In genomic region chr2:134669731-134670669, GRCh38 we compare ENCODE assay signal across 10 cellular contexts. TPM values are rescaled to one million over a fixed set of nuclear protein-coding genes. Genes with fewer than 3 reads are reported as not detected.
A peak's percentile ranks its signal among the peaks of the same experiment; 100 is the strongest.
DNase-seq lines count a peak whose midpoint lies in the region; ATAC-seq and TF ChIP-seq lines count a peak whose summit lies in the region.
"Had no signal": no experiment of that assay in that cellular context is flagged by ENCODE, and none has a peak within 500 bp of the region (broad histone marks: within the 10 kb centered on the region; RNA-seq: fewer than 3 reads in every experiment).

No MANE protein-coding gene starts in this region.

- H3K27ac ChIP-seq in right lobe of liver (no peak overlapping the region), testis (no peak overlapping the region)
- H3K27ac ChIP-seq: uterus had no signal

- WGBS in right lobe of liver (ENCODE audit: insufficient coverage, low coverage, low lambda C conversion rate, missing lambda C conversion rate) = 36% methylated on average over 8 of the region's 12 CpGs
- WGBS in testis, 2 donors = 69 to 70% methylated on average over 12 of the region's 12 CpGs

- no peaks in the 10 kb centered on the region for H3K36me3 ChIP-seq in right lobe of liver
- H3K36me3 ChIP-seq in testis (ENCODE audit: low read depth, missing control alignments) = no peaks in the 10 kb centered on the region
- H3K36me3 ChIP-seq: uterus had no signal

- peak overlapping the region; percentile 27 for H3K27ac Mint-ChIP-seq in activated T-helper 1 cell treated with anti-CD3 and anti-CD28 coated beads, Interleukin-12 subunit alpha, Interleukin-12 subunit beta, Interleukin-2, Interleukin-4 antibody, amounts not matched to agents 30 ng/mL and 10 ng/mL and 1 ng/mL, durations not matched to agents 14 hours and 24 hours and 36 hours
- H3K27ac Mint-ChIP-seq: dendritic cell treated with granulocyte-macrophage colony-stimulating factor and Interleukin-4, amounts not matched to agents 40 ng/mL and 50 ng/mL, for 4 days had no signal

- peaks cover 35% of the 10 kb centered on the region for H3K27me3 Mint-ChIP-seq in activated T-helper 1 cell treated with anti-CD3 and anti-CD28 coated beads, Interleukin-12 subunit alpha, Interleukin-12 subunit beta, Interleukin-2, Interleukin-4 antibody, amounts not matched to agents 30 ng/mL and 10 ng/mL and 1 ng/mL, durations not matched to agents 14 hours and 24 hours and 36 hours (ENCODE audit: insufficient read depth)

- ATAC-seq in right lobe of liver (peak in 3 of 4 donors; percentile 40 to 53 (median 42)), HG03354 (IDR thresholded peaks at IDR 0.05; ENCODE audit: poor library complexity, severe bottlenecking, unreplicated experiment) (no peak)

- peak; percentile 53 for DNase-seq in NK-92 treated with Interleukin-12 subunit alpha and Interleukin-12 subunit beta, amount 100 ng/mL, for 24 hours (lab: John Stamatoyannopoulos, UW)
- no peak for DNase-seq in NK-92 (lab: John Stamatoyannopoulos, UW; ENCODE audit: unreplicated experiment)
- DNase-seq in activated T-helper 1 cell treated with anti-CD3 and anti-CD28 coated beads, Interleukin-12 subunit alpha, Interleukin-12 subunit beta, Interleukin-2, Interleukin-4 antibody, amounts not matched to agents 30 ng/mL and 10 ng/mL and 1 ng/mL, durations not matched to agents 14 hours and 24 hours and 36 hours (ENCODE audit: low spot score) = peak; percentile 44
- no peak for DNase-seq in right lobe of liver
- DNase-seq in testis = peak; percentile 28
- DNase-seq in posterior cingulate gyrus = no peak
- DNase-seq in dedifferentiated amniotic fluid mesenchymal stem cell (ENCODE audit: extremely low spot score) = no peak
- DNase-seq: uterus had no signal

- peak overlapping the region; percentile 27 for H3K4me3 Mint-ChIP-seq in activated T-helper 1 cell treated with anti-CD3 and anti-CD28 coated beads, Interleukin-12 subunit alpha, Interleukin-12 subunit beta, Interleukin-2, Interleukin-4 antibody, amounts not matched to agents 30 ng/mL and 10 ng/mL and 1 ng/mL, durations not matched to agents 14 hours and 24 hours and 36 hours
- H3K4me3 Mint-ChIP-seq: dendritic cell treated with granulocyte-macrophage colony-stimulating factor and Interleukin-4, amounts not matched to agents 40 ng/mL and 50 ng/mL, for 4 days had no signal

- H3K4me1 Mint-ChIP-seq in activated T-helper 1 cell treated with anti-CD3 and anti-CD28 coated beads, Interleukin-12 subunit alpha, Interleukin-12 subunit beta, Interleukin-2, Interleukin-4 antibody, amounts not matched to agents 30 ng/mL and 10 ng/mL and 1 ng/mL, durations not matched to agents 14 hours and 24 hours and 36 hours (ENCODE audit: low read depth) = peaks cover 59% of the 10 kb centered on the region

- peaks cover 4% of the 10 kb centered on the region for H3K36me3 Mint-ChIP-seq in activated T-helper 1 cell treated with anti-CD3 and anti-CD28 coated beads, Interleukin-12 subunit alpha, Interleukin-12 subunit beta, Interleukin-2, Interleukin-4 antibody, amounts not matched to agents 30 ng/mL and 10 ng/mL and 1 ng/mL, durations not matched to agents 14 hours and 24 hours and 36 hours (ENCODE audit: low read depth)

- H3K9me3 Mint-ChIP-seq in activated T-helper 1 cell treated with anti-CD3 and anti-CD28 coated beads, Interleukin-12 subunit alpha, Interleukin-12 subunit beta, Interleukin-2, Interleukin-4 antibody, amounts not matched to agents 30 ng/mL and 10 ng/mL and 1 ng/mL, durations not matched to agents 14 hours and 24 hours and 36 hours = no peaks in the 10 kb centered on the region
- H3K9me3 Mint-ChIP-seq: dendritic cell treated with granulocyte-macrophage colony-stimulating factor and Interleukin-4, amounts not matched to agents 40 ng/mL and 50 ng/mL, for 4 days had no signal

- no peak overlapping the region for H3K4me3 ChIP-seq in right lobe of liver
- H3K4me3 ChIP-seq in testis = no peak overlapping the region
- H3K4me3 ChIP-seq: uterus had no signal

- TF ChIP-seq POLR2A in right lobe of liver (IDR thresholded peaks at IDR 0.05) = no peak
- no peak for TF ChIP-seq POLR2A in testis (IDR thresholded peaks at IDR 0.05)

- no peaks in the 10 kb centered on the region for H3K9me3 ChIP-seq in right lobe of liver
- H3K9me3 ChIP-seq in testis = no peaks in the 10 kb centered on the region
- H3K9me3 ChIP-seq: uterus had no signal

- no peaks in the 10 kb centered on the region for H3K27me3 ChIP-seq in right lobe of liver
- no peaks in the 10 kb centered on the region for H3K27me3 ChIP-seq in testis
- H3K27me3 ChIP-seq: uterus had no signal

- intact Hi-C loops in activated T-helper 1 cell treated with anti-CD3 and anti-CD28 coated beads, Interleukin-12 subunit alpha, Interleukin-12 subunit beta, Interleukin-2, Interleukin-4 antibody, amounts not matched to agents 30 ng/mL and 10 ng/mL and 1 ng/mL, durations not matched to agents 14 hours and 24 hours and 36 hours (cut with micrococcal nuclease) = loop anchor here (1.0 to 5.0 kb wide), 6 partner anchors 13 to 548 kb away; partner anchors contain the start of gene RAB3GAP1
- intact Hi-C loops in right lobe of liver (cut with DNase I) = no loop called here
- intact Hi-C loops in testis (cut with DNase I; ENCODE audit: low total_unique reads) = no loop called here
- intact Hi-C loops in posterior cingulate gyrus (cut with DNase I) = no loop called here

- TF ChIP-seq CTCF in right lobe of liver (IDR thresholded peaks at IDR 0.05) = no peak
- no peak for TF ChIP-seq CTCF in testis (IDR thresholded peaks at IDR 0.05)

- H3K4me1 ChIP-seq in right lobe of liver (no peaks in the 10 kb centered on the region), testis (peaks cover 9% of the 10 kb centered on the region)
- H3K4me1 ChIP-seq: uterus had no signal

RNA-seq across cellular contexts. Expression of gene TMEM163, which starts 48.8 kb away (rescaled TPM):
- total RNA-seq in activated T-helper 1 cell treated with anti-CD3 and anti-CD28 coated beads, Interleukin-12 subunit alpha, Interleukin-12 subunit beta, Interleukin-2, Interleukin-4 antibody, amounts not matched to agents 30 ng/mL and 10 ng/mL and 1 ng/mL, durations not matched to agents 14 hours and 24 hours and 36 hours = 0.12 and 0.21 TPM in 2 replicates
- total RNA-seq in right lobe of liver (under 1 TPM in 3 of 6 experiments, not detected in 3; 0.06 to 0.20 (median 0.07) TPM), testis (10 to 100 TPM; 37.3 to 44.3 TPM)
- polyA plus RNA-seq in testis (ENCODE audit: insufficient read depth, low read depth, low replicate concordance) = 24.0 TPM

Comparison
In these comparisons a context has a peak if more than half of its experiments do, and no peak if none do; other contexts are left out.
1. DNase-seq: peak in NK-92 treated with Interleukin-12 subunit alpha and Interleukin-12 subunit beta, amount 100 ng/mL, for 24 hours (single experiment), activated T-helper 1 cell treated with anti-CD3 and anti-CD28 coated beads, Interleukin-12 subunit alpha, Interleukin-12 subunit beta, Interleukin-2, Interleukin-4 antibody, amounts not matched to agents 30 ng/mL and 10 ng/mL and 1 ng/mL, durations not matched to agents 14 hours and 24 hours and 36 hours (single experiment) and testis (single experiment); none in NK-92 (single experiment), right lobe of liver (0 of 3), posterior cingulate gyrus (0 of 10) and dedifferentiated amniotic fluid mesenchymal stem cell (single experiment).
2. RNA of gene TMEM163, which starts 48.8 kb away (total RNA-seq): 37.3 to 44.3 TPM in testis; 0.12 to 0.21 TPM in activated T-helper 1 cell treated with anti-CD3 and anti-CD28 coated beads, Interleukin-12 subunit alpha, Interleukin-12 subunit beta, Interleukin-2, Interleukin-4 antibody, amounts not matched to agents 30 ng/mL and 10 ng/mL and 1 ng/mL, durations not matched to agents 14 hours and 24 hours and 36 hours and 0.06 to 0.20 TPM in right lobe of liver; every median in the first group is over 10 times any median in the second.